Comparison of ENCODE assay signal across 9 cellular contexts in genomic region chr16:4936181-4936990, GRCh38. TPM values are rescaled to one million over a fixed set of nuclear protein-coding genes. Genes with fewer than 3 reads are reported as not detected.
DNase-seq lines count a peak whose midpoint lies in the region; ATAC-seq and TF ChIP-seq lines count a peak whose summit lies in the region.
"Had no signal": no experiment of that assay in that cellular context is flagged by ENCODE, and none has a peak within 500 bp of the region (broad histone marks: within the 10 kb centered on the region; RNA-seq: fewer than 3 reads in every experiment).

No MANE protein-coding gene starts in this region.

- H3K4me1 ChIP-seq in ES-I3 (ENCODE audit: insufficient read depth, low read length) = peaks cover 14% of the 10 kb centered on the region

- H3K9me3 ChIP-seq in ES-I3 (ENCODE audit: control insufficient read depth, insufficient read depth, low read length) = no peaks in the 10 kb centered on the region

- H3K4me1 Mint-ChIP-seq in memory B cell = peaks cover 6% of the 10 kb centered on the region

- peak overlapping the region; percentile 79 for H3K4me3 Mint-ChIP-seq in memory B cell

- DNase-seq in NCI-H1930 (lab: John Stamatoyannopoulos, UW) = peak; percentile 53 to 74
- no peak for DNase-seq in choroid plexus epithelial cell (ENCODE audit: low read depth)
- no peak for DNase-seq in memory B cell (ENCODE audit: low spot score in 2 of 2)
- no peak for DNase-seq in ureter (ENCODE audit: low spot score)
- no peak for DNase-seq in SIG-M5 treated with dmso at 0.1 percent for 504 hours (lab: John Stamatoyannopoulos, UW; ENCODE audit: unreplicated experiment)
- no peak for DNase-seq in GOT3 (lab: John Stamatoyannopoulos, UW)

- H3K9ac ChIP-seq in ES-I3 (ENCODE audit: low read depth, low read length) = peak overlapping the region; percentile 68

- no peaks in the 10 kb centered on the region for H3K36me3 Mint-ChIP-seq in memory B cell

- TF ChIP-seq CTCF in choroid plexus epithelial cell (conservative IDR thresholded peaks at IDR 0.05; ENCODE audit: low read depth, low read length) = peak; percentile 16

- ATAC-seq in memory B cell (ENCODE audit: low read depth) = peak; percentile 37
- no peak for ATAC-seq in HG03469 (IDR thresholded peaks at IDR 0.05; ENCODE audit: unreplicated experiment)

- H3K9me3 Mint-ChIP-seq in memory B cell = no peaks in the 10 kb centered on the region

- H3K4me3 ChIP-seq in choroid plexus epithelial cell (ENCODE audit: low read depth, low read length) = peak overlapping the region; percentile 32
- H3K4me3 ChIP-seq: SK-N-MC had no signal

- no peak overlapping the region for H3K27ac Mint-ChIP-seq in memory B cell

- H3K36me3 ChIP-seq in ES-I3 (ENCODE audit: insufficient read depth, low read length) = no peaks in the 10 kb centered on the region; the same call in 1 of the 2 replicates

- peaks cover 20% of the 10 kb centered on the region for H3K27me3 Mint-ChIP-seq in memory B cell

RNA-seq across cellular contexts. Expression of gene PPL, which starts 0.6 kb away (rescaled TPM):
- 108 TPM for total RNA-seq in ureter

RNA-seq across cellular contexts. Expression of gene SEC14L5, which starts 21.7 kb away (rescaled TPM):
- total RNA-seq in ureter = not detected

Comparison
In these comparisons a context has a peak if more than half of its experiments do, and no peak if none do; other contexts are left out.
1. DNase-seq: peak in NCI-H1930 (2 of 2); none in choroid plexus epithelial cell (single experiment), memory B cell (0 of 2), ureter (single experiment), SIG-M5 treated with dmso at 0.1 percent for 504 hours (single experiment) and GOT3 (single experiment).